ENCODE assay signal across 22 cellular contexts in genomic region chr17:79138826-79139225, GRCh38.
"Had no signal": no experiment of that assay in that cellular context is flagged by ENCODE, and none has a peak within 500 bp of the region (broad histone marks: within the 10 kb centered on the region; RNA-seq: fewer than 3 reads in every experiment).

No MANE protein-coding gene starts in this region.

- H3K36me3 ChIP-seq: SJSA1 had no signal

- H3K27ac ChIP-seq: KMS-11, SJSA1, SK-N-MC had no signal

- H3K9ac ChIP-seq: KMS-11 had no signal

- DNase-seq: IMR-90, Kasumi-1, MM.1S, NCI-H1092 treated with DMSO at 0.1 percent for 48 hours, NCI-H1436, NCI-H187, NCI-H2029, NCI-H2081 treated with DMSO at 0.1 percent for 48 hours, NCI-H2171, NCI-H226, NCI-H446, NCI-H510A, NCI-H524 treated with DMSO at 0.1 percent for 48 hours, NCI-H69, NCI-H774, Right ventricle myocardium superior, RPMI8226, SIG-M5 had no signal

- FAIRE-seq: RCC 7860 had no signal

- H3K4me2 ChIP-seq: KMS-11 had no signal

- H3K4me3 ChIP-seq: SJSA1, SK-N-MC had no signal

- H3K4me1 ChIP-seq: SJSA1 had no signal
